Comparison of ENCODE assay signal across 8 cellular contexts in genomic region chrX:102659790-102660757, GRCh38.
DNase-seq lines count a peak whose midpoint lies in the region; ATAC-seq lines count a peak whose summit lies in the region.

No MANE protein-coding gene starts in this region.

- peak; percentile 98 for ATAC-seq in GM18867 (IDR thresholded peaks at IDR 0.05; ENCODE audit: unreplicated experiment)
- peak; percentile 96 for ATAC-seq in HG03064 (IDR thresholded peaks at IDR 0.05; ENCODE audit: low read depth, unreplicated experiment)

- peak; percentile 39 for DNase-seq in NCI-H510A (lab: John Stamatoyannopoulos, UW)
- DNase-seq in activated CD8-positive, alpha-beta memory T cell treated with anti-CD3 and anti-CD28 coated beads, Interleukin-2, amount 50 U/mL, for 1 hour (ENCODE audit: extremely low read depth) = peak; percentile 45
- peak; percentile 53 for DNase-seq in epidermal melanocyte (ENCODE audit: insufficient read length, low spot score)
- DNase-seq in middle frontal gyrus (ENCODE audit: extremely low spot score, low spot score) = peak; percentile 6
- DNase-seq in stimulated activated CD8-positive, alpha-beta memory T cell treated with anti-CD3 and anti-CD28 coated beads, Interleukin-15, amount 100 ng/mL, for 4 hours (ENCODE audit: low read depth in 2 of 2) = peak; percentile 53 to 65
- DNase-seq in NCI-H1930 (lab: John Stamatoyannopoulos, UW) = no peak

Comparison
In these comparisons a context has a peak if more than half of its experiments do, and no peak if none do; other contexts are left out.
1. DNase-seq: peak in NCI-H510A (single experiment), activated CD8-positive, alpha-beta memory T cell treated with anti-CD3 and anti-CD28 coated beads, Interleukin-2, amount 50 U/mL, for 1 hour (single experiment), epidermal melanocyte (single experiment), middle frontal gyrus (single experiment) and stimulated activated CD8-positive, alpha-beta memory T cell treated with anti-CD3 and anti-CD28 coated beads, Interleukin-15, amount 100 ng/mL, for 4 hours (2 of 2); none in NCI-H1930 (0 of 2).